In the genomic region with DNA sequence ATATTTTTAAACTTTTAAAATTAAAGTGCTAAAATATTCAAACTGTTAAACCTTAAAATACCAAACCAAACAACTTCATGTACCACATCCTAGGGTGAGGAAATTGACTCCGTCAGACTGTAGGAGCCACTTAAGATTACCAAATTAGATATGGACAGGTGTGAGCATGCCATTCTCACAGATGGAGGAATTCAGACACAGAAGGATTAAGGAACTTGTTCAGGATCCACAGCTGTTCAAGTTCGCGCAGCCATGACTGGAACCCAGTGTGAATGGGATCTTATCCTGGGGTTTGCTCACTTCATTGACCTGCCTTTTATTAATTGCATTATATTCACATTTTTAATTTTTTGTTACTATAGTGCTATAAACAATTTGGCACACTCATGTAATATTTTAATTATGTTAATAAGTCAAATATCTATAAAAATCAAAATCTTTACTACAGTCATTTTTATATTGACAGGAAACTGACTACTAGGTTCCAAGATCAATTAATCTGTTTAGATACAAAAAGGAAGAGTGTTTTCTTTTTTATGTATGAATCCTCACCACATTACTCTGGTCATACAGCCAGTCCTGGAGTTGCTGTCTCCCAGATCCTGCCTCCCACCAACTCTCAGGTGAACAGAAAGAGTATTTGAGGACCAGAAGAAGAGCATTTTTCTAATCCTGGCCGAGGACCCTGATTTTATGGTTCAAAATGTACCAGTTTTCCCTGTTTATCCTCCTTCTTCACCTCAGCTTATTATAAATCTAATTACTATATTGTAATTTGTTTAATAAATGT, we compare ENCODE assay signal across 26 cellular contexts.
"Had no signal": no experiment of that assay in that cellular context is flagged by ENCODE, and none has a peak within 500 bp of the region (broad histone marks: within the 10 kb centered on the region; RNA-seq: fewer than 3 reads in every experiment).

No MANE protein-coding gene starts in this region.

- H3K9me3 ChIP-seq: ascending aorta, body of pancreas had no signal

- H3K4me1 ChIP-seq: ascending aorta, body of pancreas had no signal

- DNase-seq: activated CD4-positive, alpha-beta memory T cell treated with anti-CD3 and anti-CD28 coated beads for 36 hours; activated CD4-positive, alpha-beta T cell treated with anti-CD3 and anti-CD28 coated beads for 1 hour; activated CD4-positive, alpha-beta T cell treated with anti-CD3 and anti-CD28 coated beads, Interleukin-2, amount 10 ng/mL, durations not matched to agents 24 days and 14 days; activated CD8-positive, alpha-beta memory T cell treated with anti-CD3 and anti-CD28 coated beads for 24 hours; activated effector memory CD4-positive, alpha-beta T cell treated with anti-CD3 and anti-CD28 coated beads, Interleukin-2, amount 50 U/mL, for 16 hours; activated naive CD4-positive, alpha-beta T cell treated with Interleukin-2 at 50 U/mL for 16 hours; activated naive CD8-positive, alpha-beta T cell treated with anti-CD3 and anti-CD28 coated beads, Interleukin-2, amount 50 U/mL, for 24 hours; activated T-cell treated with anti-CD3 and anti-CD28 coated beads, Interleukin-2, amount 50 U/mL, for 4 hours; amniotic stem cell; body of pancreas; Karpas-422; MM.1S; NCI-H1105; NCI-H1436; NCI-H1694 treated with DMSO at 0.1 percent for 48 hours; NCI-H2081; NCI-H2171; NCI-H2227 treated with DMSO at 0.1 percent for 48 hours; NCI-H446 treated with DMSO at 0.1 percent for 48 hours; NCI-H526 treated with DMSO at 0.1 percent for 48 hours; PC-3; SHP77 treated with DMSO at 0.1 percent for 48 hours; T-helper 17 cell; T-helper 9 cell had no signal

- H3K27ac ChIP-seq: ascending aorta, body of pancreas had no signal

- H3K36me3 ChIP-seq: ascending aorta had no signal

- H3K4me3 ChIP-seq: ascending aorta, body of pancreas, K562 had no signal

- H3K27me3 ChIP-seq: ascending aorta, body of pancreas had no signal

- FAIRE-seq: K562 had no signal
